Comparison of ENCODE assay signal across 12 cellular contexts in the genomic region with DNA sequence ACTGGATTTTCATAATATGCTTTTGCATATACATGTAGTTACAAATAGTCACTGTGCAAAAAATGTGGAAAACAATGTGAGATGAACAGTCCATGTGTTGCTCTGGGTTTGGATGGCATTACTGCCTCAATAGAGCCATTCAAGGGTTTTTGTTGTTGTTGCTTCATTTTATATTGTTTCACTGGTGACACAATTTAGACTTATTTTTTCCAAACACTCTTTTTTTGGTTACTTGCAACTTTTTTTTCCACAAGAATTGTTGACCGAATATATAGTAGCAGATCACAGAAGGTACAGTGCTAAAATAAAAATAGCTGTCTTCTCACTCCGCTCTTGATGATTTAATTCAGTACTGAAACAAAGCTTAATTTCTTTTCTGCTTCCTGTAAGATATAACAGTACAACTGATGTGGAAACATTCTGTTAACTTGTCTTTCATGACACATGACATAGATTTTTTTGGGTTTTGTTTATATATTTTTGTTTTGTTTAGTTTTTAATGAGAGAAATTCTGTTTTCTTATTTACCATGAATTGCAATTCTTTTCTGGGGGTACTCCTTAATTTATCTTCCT.
DNase-seq lines count a peak whose midpoint lies in the region; ATAC-seq and TF ChIP-seq lines count a peak whose summit lies in the region.
"Had no signal": no experiment of that assay in that cellular context is flagged by ENCODE, and none has a peak within 500 bp of the region (broad histone marks: within the 10 kb centered on the region; RNA-seq: fewer than 3 reads in every experiment).

No MANE protein-coding gene starts in this region.

- CTCF ChIA-PET in activated CD4-positive, alpha-beta T cell treated with anti-CD3 and anti-CD28 coated beads, Interleukin-2, amount 10 ng/mL, durations not matched to agents 7 days and 5 days (lab: Charles Lee) = no interaction called here

- no peaks in the 10 kb centered on the region for H3K9me3 Mint-ChIP-seq in activated CD4-positive, alpha-beta T cell treated with anti-CD3 and anti-CD28 coated beads, Interleukin-2, amount 10 ng/mL, durations not matched to agents 7 days and 5 days
- H3K9me3 Mint-ChIP-seq in CD14-positive monocyte = peaks cover 0 to 1% (median 0%) of the 10 kb centered on the region in 7 donors

- no peak for TF ChIP-seq CTCF in CD14-positive monocyte (IDR thresholded peaks at IDR 0.05)

- no peaks in the 10 kb centered on the region for H3K4me1 Mint-ChIP-seq in activated CD4-positive, alpha-beta T cell treated with anti-CD3 and anti-CD28 coated beads, Interleukin-2, amount 10 ng/mL, durations not matched to agents 7 days and 5 days
- no peaks in the 10 kb centered on the region for H3K4me1 Mint-ChIP-seq in CD14-positive monocyte
- H3K4me1 Mint-ChIP-seq: stimulated activated effector memory CD8-positive, alpha-beta T cell treated with anti-CD3 and anti-CD28 coated beads, Interleukin-12 subunit alpha, Interleukin-12 subunit beta, amount 100 ng/mL, for 72 hours had no signal

- peak; percentile 56 for DNase-seq in globus pallidus (ENCODE audit: low spot score)
- no peak for DNase-seq in kidney tubule cell (ENCODE audit: low spot score)
- no peak for DNase-seq in activated CD4-positive, alpha-beta T cell treated with anti-CD3 and anti-CD28 coated beads, Interleukin-2, amount 10 ng/mL, durations not matched to agents 7 days and 5 days
- DNase-seq in CD14-positive monocyte (ENCODE audit: low spot score) = no peak
- no peak for DNase-seq in SW480 (ENCODE audit: low spot score)
- DNase-seq: activated effector memory CD4-positive, alpha-beta T cell treated with Interleukin-2 at 50 U/mL for 16 hours; islet precursor cell; SHP77 treated with DMSO at 0.1 percent for 48 hours had no signal

- no peaks in the 10 kb centered on the region for H3K36me3 Mint-ChIP-seq in activated CD4-positive, alpha-beta T cell treated with anti-CD3 and anti-CD28 coated beads, Interleukin-2, amount 10 ng/mL, durations not matched to agents 7 days and 5 days (ENCODE audit: low read depth)
- H3K36me3 Mint-ChIP-seq in CD14-positive monocyte = no peaks in the 10 kb centered on the region
- H3K36me3 Mint-ChIP-seq: stimulated activated effector memory CD8-positive, alpha-beta T cell treated with anti-CD3 and anti-CD28 coated beads, Interleukin-12 subunit alpha, Interleukin-12 subunit beta, amount 100 ng/mL, for 72 hours had no signal

- intact Hi-C loops in CD14-positive monocyte (cut with micrococcal nuclease) = no loop called here

- peak; percentile 83 for ATAC-seq in GM18508 (IDR thresholded peaks at IDR 0.05; ENCODE audit: insufficient read depth, unreplicated experiment)
- peak; percentile 85 for ATAC-seq in GM21576 (IDR thresholded peaks at IDR 0.05; ENCODE audit: unreplicated experiment)
- ATAC-seq in HG03135 (IDR thresholded peaks at IDR 0.05; ENCODE audit: unreplicated experiment) = peak; percentile 96
- ATAC-seq: stimulated activated effector memory CD8-positive, alpha-beta T cell treated with anti-CD3 and anti-CD28 coated beads, Interleukin-12 subunit alpha, Interleukin-12 subunit beta, amount 100 ng/mL, for 72 hours had no signal

- no peak overlapping the region for H3K4me3 Mint-ChIP-seq in activated CD4-positive, alpha-beta T cell treated with anti-CD3 and anti-CD28 coated beads, Interleukin-2, amount 10 ng/mL, durations not matched to agents 7 days and 5 days
- H3K4me3 Mint-ChIP-seq in CD14-positive monocyte = no peak overlapping the region
- H3K4me3 Mint-ChIP-seq: stimulated activated effector memory CD8-positive, alpha-beta T cell treated with anti-CD3 and anti-CD28 coated beads, Interleukin-12 subunit alpha, Interleukin-12 subunit beta, amount 100 ng/mL, for 72 hours had no signal

- POLR2A ChIA-PET in activated CD4-positive, alpha-beta T cell treated with anti-CD3 and anti-CD28 coated beads, Interleukin-2, amount 10 ng/mL, durations not matched to agents 7 days and 5 days (lab: Charles Lee) = no interaction called here

- H3K27ac Mint-ChIP-seq in activated CD4-positive, alpha-beta T cell treated with anti-CD3 and anti-CD28 coated beads, Interleukin-2, amount 10 ng/mL, durations not matched to agents 7 days and 5 days = no peak overlapping the region
- H3K27ac Mint-ChIP-seq in CD14-positive monocyte = no peak overlapping the region
- H3K27ac Mint-ChIP-seq: stimulated activated effector memory CD8-positive, alpha-beta T cell treated with anti-CD3 and anti-CD28 coated beads, Interleukin-12 subunit alpha, Interleukin-12 subunit beta, amount 100 ng/mL, for 72 hours had no signal

- no peaks in the 10 kb centered on the region for H3K27me3 Mint-ChIP-seq in activated CD4-positive, alpha-beta T cell treated with anti-CD3 and anti-CD28 coated beads, Interleukin-2, amount 10 ng/mL, durations not matched to agents 7 days and 5 days
- H3K27me3 Mint-ChIP-seq in CD14-positive monocyte (ENCODE audit: low read depth in 3 of 3) = no peaks in the 10 kb centered on the region
